In genomic region chr2:71129891-71130324, GRCh38 we compare ENCODE assay signal across 1 cellular context.
A peak's percentile ranks its signal among the peaks of the same experiment; 100 is the strongest.
TF ChIP-seq lines count a peak whose summit lies in the region.

TSS of gene MCEE (minus strand) at chr2:71130229. CDS start at chr2:71130219, 10 bp downstream.

TF ChIP-seq in WTC11, 78 proteins besides CTCF, POLR2A, EP300 and RAD21 (continued from another document and continues in another):
- TF ChIP-seq GTF2I (CRISPR knock-in tag; conservative IDR thresholded peaks at IDR 0.05) (no peak), NFE2L1 (CRISPR knock-in tag; IDR thresholded peaks at IDR 0.05) (no peak), IRF2 (CRISPR knock-in tag; IDR thresholded peaks at IDR 0.05; ENCODE audit: borderline replicate concordance, low read depth) (no peak; the same call in 1 of the 2 replicates), SMAD3 (CRISPR knock-in tag; IDR thresholded peaks at IDR 0.05; ENCODE audit: borderline replicate concordance) (no peak), E2F1 (CRISPR knock-in tag; IDR thresholded peaks at IDR 0.05) (no peak), CREB1 (CRISPR knock-in tag; IDR thresholded peaks at IDR 0.05) (no peak), ATF3 (CRISPR knock-in tag; conservative IDR thresholded peaks at IDR 0.05) (0 out of 2 replicates have a peak, but pooled peaks have one; percentile 33), ZNF512 (CRISPR knock-in tag; IDR thresholded peaks at IDR 0.05; ENCODE audit: borderline replicate concordance) (no peak), CREM (CRISPR knock-in tag; IDR thresholded peaks at IDR 0.05) (no peak), USF1 (CRISPR knock-in tag; IDR thresholded peaks at IDR 0.05) (no peak), HMGXB4 (CRISPR knock-in tag; IDR thresholded peaks at IDR 0.05) (0 out of 2 replicates have a peak, but pooled peaks have one; percentile 27), CDX4 (CRISPR knock-in tag; IDR thresholded peaks at IDR 0.05; ENCODE audit: borderline replicate concordance) (no peak), ZNF317 (CRISPR knock-in tag; IDR thresholded peaks at IDR 0.05; ENCODE audit: borderline replicate concordance, low read depth) (no peak), GABPB1 (CRISPR knock-in tag; IDR thresholded peaks at IDR 0.05) (no peak), JUN (CRISPR knock-in tag; IDR thresholded peaks at IDR 0.05) (no peak), MAX (CRISPR knock-in tag; IDR thresholded peaks at IDR 0.05) (no peak), ATF6 (CRISPR knock-in tag; IDR thresholded peaks at IDR 0.05) (no peak), EMX1 (CRISPR knock-in tag; IDR thresholded peaks at IDR 0.05) (no peak), RELA (CRISPR knock-in tag; IDR thresholded peaks at IDR 0.05; ENCODE audit: borderline replicate concordance) (no peak), MLX (CRISPR knock-in tag; IDR thresholded peaks at IDR 0.05) (no peak), FOXK1 (CRISPR knock-in tag; IDR thresholded peaks at IDR 0.05) (peak; percentile 74; the same call in 1 of the 2 replicates), PRDM15 (CRISPR knock-in tag; IDR thresholded peaks at IDR 0.05) (no peak), NR3C1 (CRISPR knock-in tag; conservative IDR thresholded peaks at IDR 0.05; ENCODE audit: low read depth) (no peak), ZNF219 (CRISPR knock-in tag; IDR thresholded peaks at IDR 0.05; ENCODE audit: borderline replicate concordance) (no peak), ZNF281 (CRISPR knock-in tag; IDR thresholded peaks at IDR 0.05) (no peak), E2F5 (CRISPR knock-in tag; IDR thresholded peaks at IDR 0.05) (no peak), RORB (CRISPR knock-in tag; IDR thresholded peaks at IDR 0.05) (no peak), ZNF416 (CRISPR knock-in tag; IDR thresholded peaks at IDR 0.05) (no peak), FOXP1 (CRISPR knock-in tag; IDR thresholded peaks at IDR 0.05; ENCODE audit: borderline replicate concordance) (peak; percentile 48; the same call in 1 of the 2 replicates), ZNF423 (CRISPR knock-in tag; IDR thresholded peaks at IDR 0.05) (no peak), ESRRA (CRISPR knock-in tag; IDR thresholded peaks at IDR 0.05; ENCODE audit: borderline replicate concordance) (no peak), AFF4 (CRISPR knock-in tag; IDR thresholded peaks at IDR 0.05; ENCODE audit: borderline replicate concordance) (no peak)
